In genomic region chr19:1260749-1261511, GRCh38 we compare ENCODE assay signal across 8 cellular contexts. TPM values are rescaled to one million over a fixed set of nuclear protein-coding genes. Genes with fewer than 3 reads are reported as not detected.
DNase-seq lines count a peak whose midpoint lies in the region; ATAC-seq, FAIRE-seq and TF ChIP-seq lines count a peak whose summit lies in the region.

No MANE protein-coding gene starts in this region.

- H3K9ac ChIP-seq in ES-I3 (ENCODE audit: low read depth, low read length) (peak overlapping the region; percentile 70), HCT116 (ENCODE audit: low read length) (peak overlapping the region; percentile 99)

- peak; percentile 73 for ATAC-seq in HCT116

- no peak for TF ChIP-seq RAD21 in HCT116 (IDR thresholded peaks at IDR 0.05; ENCODE audit: low read depth)

- BruUV-seq in HCT116 (replicated peaks; lab: Mats Ljungman, UMichigan): no TSS peak

- TF ChIP-seq CTCF in HCT116 (IDR thresholded peaks at IDR 0.05 in 2 of 3, conservative IDR thresholded peaks at IDR 0.05 in 1 of 3; ENCODE audit: borderline replicate concordance in 1 of 3, insufficient read depth in 1 of 3, low read depth in 2 of 3, low read length in 2 of 3) (no peak), NB4 (IDR thresholded peaks at IDR 0.05; ENCODE audit: low read depth, low read length) (no peak), neutrophil (IDR thresholded peaks at IDR 0.05) (no peak)

- RAD21 ChIA-PET in HCT116 (lab: Charles Lee; ENCODE audit: low non-redundant PET in 1 of 2, low total read pairs in 2 of 2, uncharacterized antibody in 2 of 2, unreplicated experiment in 2 of 2): interaction anchor here in 1 of 2 experiments (1.3 kb wide), 1 partner anchor 8 kb away, joined by 3 read pairs; no protein-coding TSS in a partner anchor

- H3K4me2 ChIP-seq in HCT116 (ENCODE audit: low read length): peak overlapping the region; percentile 98

- POLR2A ChIA-PET in HCT116 (lab: Charles Lee): interaction anchor here (0.6 to 4.4 kb wide), 4 partner anchors 8 to 338 kb away, joined by 3 to 54 read pairs (median 4); partner anchors contain the start of gene CIRBP

- H3K36me3 ChIP-seq in ES-I3 (ENCODE audit: insufficient read depth, low read length) (peaks cover under 1% of the 10 kb centered on the region), HCT116 (ENCODE audit: control insufficient read depth in 1 of 2, insufficient read depth in 2 of 2, low read length in 2 of 2) (peaks cover 6 to 15% of the 10 kb centered on the region in 2 experiments; a peak in 3 of 4 replicates), SJSA1 (peaks cover 36% of the 10 kb centered on the region), neutrophil (peaks cover 43% of the 10 kb centered on the region)

- H3K4me3 ChIP-seq in HCT116 (replicated peaks in 1 of 2; ENCODE audit: low read depth in 1 of 2, low read length in 2 of 2): peak overlapping the region; percentile 85 to 89
- peak overlapping the region; percentile 53 for H3K4me3 ChIP-seq in NB4 (ENCODE audit: low read depth, low read length)
- H3K4me3 ChIP-seq in SJSA1: peak overlapping the region; percentile 47
- peak overlapping the region; percentile 71 to 72 for H3K4me3 ChIP-seq in neutrophil (ENCODE audit: low read depth in 1 of 2, low read length in 1 of 2)

- no peaks in the 10 kb centered on the region for H3K9me3 ChIP-seq in ES-I3 (ENCODE audit: control insufficient read depth, insufficient read depth, low read length)
- no peaks in the 10 kb centered on the region for H3K9me3 ChIP-seq in HCT116 (ENCODE audit: control insufficient read depth in 1 of 2, insufficient read depth in 1 of 2, low read depth in 1 of 2, low read length in 2 of 2)
- H3K9me3 ChIP-seq in SJSA1 (replicated peaks): no peaks in the 10 kb centered on the region
- no peaks in the 10 kb centered on the region for H3K9me3 ChIP-seq in neutrophil

- H3K4me1 ChIP-seq in ES-I3 (ENCODE audit: insufficient read depth, low read length): peaks cover 22% of the 10 kb centered on the region
- H3K4me1 ChIP-seq in HCT116 (ENCODE audit: control insufficient read depth in 1 of 2, insufficient read depth in 2 of 2, low read length in 2 of 2): peaks cover 58 to 93% of the 10 kb centered on the region in 2 experiments
- peaks cover 76% of the 10 kb centered on the region for H3K4me1 ChIP-seq in SJSA1 (replicated peaks)
- H3K4me1 ChIP-seq in neutrophil (ENCODE audit: control insufficient read depth in 1 of 2, insufficient read depth in 1 of 2, low read depth in 1 of 2, low read length in 1 of 2): peaks cover 82 to 86% of the 10 kb centered on the region in 2 experiments

- H3K9me2 ChIP-seq in HCT116 (ENCODE audit: insufficient read depth): no peaks in the 10 kb centered on the region

- peak; percentile 91 for DNase-seq in HCT116 (ENCODE audit: low read depth, low spot score)
- DNase-seq in NB4 (ENCODE audit: low read depth): peak; percentile 88
- peak; percentile 93 to 97 for DNase-seq in SJSA1 (ENCODE audit: low read depth in 1 of 2, low spot score in 2 of 2)
- DNase-seq in activated naive CD4-positive, alpha-beta T cell treated with Interleukin-2 at 50 U/mL for 16 hours: peak; percentile 97
- peak; percentile 99 for DNase-seq in frontal cortex (ENCODE audit: low spot score in 2 of 2)
- peak; percentile 59 to 98 (median 91) for DNase-seq in substantia nigra (lab: John Stamatoyannopoulos, UW)

- CTCF ChIA-PET in HCT116 (lab: Charles Lee): interaction anchor here (1.0 to 1.6 kb wide), 2 partner anchors 16 kb away, joined by 4 to 15 read pairs; no protein-coding TSS in a partner anchor

- H3K27me3 ChIP-seq in HCT116 (ENCODE audit: insufficient read depth, low read length) (no peaks in the 10 kb centered on the region), SJSA1 (replicated peaks) (no peaks in the 10 kb centered on the region), neutrophil (no peaks in the 10 kb centered on the region)

- no peak overlapping the region for H2AFZ ChIP-seq in HCT116 (ENCODE audit: low read depth, low read length, poor library complexity, severe bottlenecking)

- intact Hi-C loops in HCT116 (cut with micrococcal nuclease): no loop called here

- peak; percentile 6 for TF ChIP-seq POLR2A in HCT116 (IDR thresholded peaks at IDR 0.05; ENCODE audit: borderline replicate concordance, extremely low read depth, insufficient read depth, insufficient read length)
- TF ChIP-seq POLR2A in NB4 (IDR thresholded peaks at IDR 0.05; ENCODE audit: extremely low read depth, insufficient read length): no peak

- no peaks in the 10 kb centered on the region for H4K20me1 ChIP-seq in HCT116 (ENCODE audit: insufficient read depth)

- H3K27ac ChIP-seq in HCT116 (ENCODE audit: low read depth, low read length) (peak overlapping the region; percentile 99), SJSA1 (peak overlapping the region; percentile 80), neutrophil (peak overlapping the region; percentile 100), substantia nigra (ENCODE audit: low read depth, low read length, poor library complexity, severe bottlenecking) (peak overlapping the region; percentile 85)

- FAIRE-seq in frontal cortex (lab: Jason Lieb, UNC): no peak

- H3K79me2 ChIP-seq in HCT116 (ENCODE audit: insufficient read depth, low read length): peaks cover 31% of the 10 kb centered on the region

TF ChIP-seq in HCT116, 20 proteins besides CTCF, POLR2A, EP300 and RAD21:
- no peak for TF ChIP-seq ELF1 (IDR thresholded peaks at IDR 0.05; ENCODE audit: borderline replicate concordance, low read depth)
- TF ChIP-seq FOSL1 (IDR thresholded peaks at IDR 0.05; ENCODE audit: low read depth): no peak
- TF ChIP-seq YY1 (IDR thresholded peaks at IDR 0.05; ENCODE audit: extremely low read depth, insufficient replicate concordance, low read depth, low read length): no peak
- no peak for TF ChIP-seq EZH2phosphoT487 (IDR thresholded peaks at IDR 0.05; ENCODE audit: borderline replicate concordance)
- TF ChIP-seq POLR2AphosphoS5 (IDR thresholded peaks at IDR 0.05; ENCODE audit: low read depth, low read length): peak; percentile 71
- TF ChIP-seq SIN3A (IDR thresholded peaks at IDR 0.05; ENCODE audit: low read depth): no peak

RNA-seq across cellular contexts. Expression of gene CIRBP, which starts 8.2 kb away (rescaled TPM):
- total RNA-seq in HCT116 (2021; ENCODE audit: unreplicated experiment) (276 TPM), frontal cortex (573 TPM)
- polyA plus RNA-seq in HCT116 (2012): 398 and 405 TPM in 2 replicates
- total RNA-seq in SJSA1 (2014; rRNA removed; shearing (Covaris generic)): 314 and 318 TPM in 2 replicates

RNA-seq across cellular contexts. Expression of gene MIDN, which starts 12.5 kb away (rescaled TPM):
- total RNA-seq in HCT116 (2021; ENCODE audit: unreplicated experiment) (146 TPM), frontal cortex (14.3 TPM)
- polyA plus RNA-seq in HCT116 (2012): 63.2 and 79.4 TPM in 2 replicates
- total RNA-seq in SJSA1 (2014; rRNA removed; shearing (Covaris generic)): 3.7 and 7.2 TPM in 2 replicates

RNA-seq across cellular contexts. Expression of gene FAM174C, which starts 14.4 kb away (rescaled TPM):
- total RNA-seq in HCT116 (2021; ENCODE audit: unreplicated experiment): 77.1 TPM
- polyA plus RNA-seq in HCT116 (2012): 87.0 and 88.0 TPM in 2 replicates
- total RNA-seq in SJSA1 (2014; rRNA removed; shearing (Covaris generic)): 32.2 and 40.6 TPM in 2 replicates
- total RNA-seq in frontal cortex: 8.6 TPM

RNA-seq across cellular contexts. Expression of gene ATP5F1D, which starts 19.4 kb away (rescaled TPM):
- total RNA-seq in HCT116 (2021; ENCODE audit: unreplicated experiment): 428 TPM
- 468 and 508 TPM in 2 replicates for polyA plus RNA-seq in HCT116 (2012)
- total RNA-seq in SJSA1 (2014; rRNA removed; shearing (Covaris generic)): 42.4 and 68.8 TPM in 2 replicates
- total RNA-seq in frontal cortex: 11.0 TPM

RNA-seq across cellular contexts. Expression of gene CBARP, which starts 23.1 kb away (rescaled TPM):
- total RNA-seq in HCT116 (2021; ENCODE audit: unreplicated experiment) (23.8 TPM), frontal cortex (5.3 TPM)
- 11.1 and 11.8 TPM in 2 replicates for polyA plus RNA-seq in HCT116 (2012)
- 0.50 and 1.6 TPM in 2 replicates for total RNA-seq in SJSA1 (2014; rRNA removed; shearing (Covaris generic))

Comparison
In these comparisons a context has a peak if more than half of its experiments do, and no peak if none do; other contexts are left out.
1. Peak in every context shown above with its lines: DNase-seq, ATAC-seq, H3K4me3 ChIP-seq and H3K27ac ChIP-seq.